Comparison of ENCODE assay signal across 11 cellular contexts in the genomic region with DNA sequence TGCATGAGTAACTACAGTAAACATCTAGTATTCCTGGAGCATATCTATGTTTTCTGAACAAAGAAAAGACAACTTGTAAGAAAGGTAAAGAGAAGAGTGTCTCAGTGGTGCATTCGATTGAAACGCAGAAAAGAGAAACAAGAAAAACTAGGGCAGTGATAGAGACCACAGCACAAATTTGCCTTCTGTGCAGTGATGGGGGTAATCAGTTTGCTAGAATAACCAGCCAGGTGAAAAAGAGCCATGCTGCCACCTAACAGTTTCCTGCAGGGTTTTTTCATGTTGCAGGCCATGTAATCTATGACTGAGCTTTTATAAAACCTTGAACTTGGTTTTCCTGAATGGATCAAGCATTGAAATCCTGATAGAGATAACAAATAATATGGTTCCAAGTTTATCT.
DNase-seq lines count a peak whose midpoint lies in the region; ATAC-seq, FAIRE-seq and TF ChIP-seq lines count a peak whose summit lies in the region.
"Had no signal": no experiment of that assay in that cellular context is flagged by ENCODE, and none has a peak within 500 bp of the region (broad histone marks: within the 10 kb centered on the region; RNA-seq: fewer than 3 reads in every experiment).

No MANE protein-coding gene starts in this region.

- H3K9me3 Mint-ChIP-seq in activated T-helper 2 cell treated with anti-CD3 and anti-CD28 coated beads, Interferon-gamma antibody, Interleukin-2, Interleukin-4, amounts not matched to agents 10 μg/mL and 5 μg/mL and 100 μg/mL, durations not matched to agents 14 hours and 24 hours and 36 hours: no peaks in the 10 kb centered on the region
- H3K9me3 Mint-ChIP-seq: activated naive CD8-positive, alpha-beta T cell treated with anti-CD3 and anti-CD28 coated beads, Interleukin-2, amount 10 ng/mL, durations not matched to agents 7 days and 5 days had no signal

- no peaks in the 10 kb centered on the region for H3K9me3 ChIP-seq in tibial nerve

- no peak overlapping the region for H3K27ac ChIP-seq in tibial nerve

- peaks cover 8% of the 10 kb centered on the region for H3K27me3 Mint-ChIP-seq in activated T-helper 2 cell treated with anti-CD3 and anti-CD28 coated beads, Interferon-gamma antibody, Interleukin-2, Interleukin-4, amounts not matched to agents 10 μg/mL and 5 μg/mL and 100 μg/mL, durations not matched to agents 14 hours and 24 hours and 36 hours (ENCODE audit: low read depth)
- H3K27me3 Mint-ChIP-seq: activated naive CD8-positive, alpha-beta T cell treated with anti-CD3 and anti-CD28 coated beads, Interleukin-2, amount 10 ng/mL, durations not matched to agents 7 days and 5 days had no signal

- 85 to 96% methylated on average over 2 of the region's 2 CpGs for WGBS in tibial nerve, 2 donors

- intact Hi-C loops in activated T-helper 2 cell treated with anti-CD3 and anti-CD28 coated beads, Interferon-gamma antibody, Interleukin-2, Interleukin-4, amounts not matched to agents 10 μg/mL and 5 μg/mL and 100 μg/mL, durations not matched to agents 14 hours and 24 hours and 36 hours (cut with micrococcal nuclease): no loop called here

- ATAC-seq in GM19438 (IDR thresholded peaks at IDR 0.05; ENCODE audit: low read depth, unreplicated experiment) (peak; percentile 78), HG02798 (IDR thresholded peaks at IDR 0.05; ENCODE audit: poor library complexity, unreplicated experiment) (peak; percentile 86), HG03469 (IDR thresholded peaks at IDR 0.05; ENCODE audit: unreplicated experiment) (peak; percentile 67)

- H3K36me3 Mint-ChIP-seq in activated T-helper 2 cell treated with anti-CD3 and anti-CD28 coated beads, Interferon-gamma antibody, Interleukin-2, Interleukin-4, amounts not matched to agents 10 μg/mL and 5 μg/mL and 100 μg/mL, durations not matched to agents 14 hours and 24 hours and 36 hours (ENCODE audit: low read depth): no peaks in the 10 kb centered on the region
- H3K36me3 Mint-ChIP-seq: activated naive CD8-positive, alpha-beta T cell treated with anti-CD3 and anti-CD28 coated beads, Interleukin-2, amount 10 ng/mL, durations not matched to agents 7 days and 5 days had no signal

- no peaks in the 10 kb centered on the region for H3K27me3 ChIP-seq in tibial nerve

- H3K4me3 Mint-ChIP-seq in activated T-helper 2 cell treated with anti-CD3 and anti-CD28 coated beads, Interferon-gamma antibody, Interleukin-2, Interleukin-4, amounts not matched to agents 10 μg/mL and 5 μg/mL and 100 μg/mL, durations not matched to agents 14 hours and 24 hours and 36 hours (ENCODE audit: low read depth): no peak overlapping the region
- H3K4me3 Mint-ChIP-seq: activated naive CD8-positive, alpha-beta T cell treated with anti-CD3 and anti-CD28 coated beads, Interleukin-2, amount 10 ng/mL, durations not matched to agents 7 days and 5 days had no signal

- no peaks in the 10 kb centered on the region for H3K4me1 ChIP-seq in tibial nerve

- no peak overlapping the region for H3K27ac Mint-ChIP-seq in activated T-helper 2 cell treated with anti-CD3 and anti-CD28 coated beads, Interferon-gamma antibody, Interleukin-2, Interleukin-4, amounts not matched to agents 10 μg/mL and 5 μg/mL and 100 μg/mL, durations not matched to agents 14 hours and 24 hours and 36 hours
- H3K27ac Mint-ChIP-seq: activated naive CD8-positive, alpha-beta T cell treated with anti-CD3 and anti-CD28 coated beads, Interleukin-2, amount 10 ng/mL, durations not matched to agents 7 days and 5 days had no signal

- TF ChIP-seq CTCF in tibial nerve (IDR thresholded peaks at IDR 0.05): no peak

- peaks cover 2% of the 10 kb centered on the region for H3K4me1 Mint-ChIP-seq in activated T-helper 2 cell treated with anti-CD3 and anti-CD28 coated beads, Interferon-gamma antibody, Interleukin-2, Interleukin-4, amounts not matched to agents 10 μg/mL and 5 μg/mL and 100 μg/mL, durations not matched to agents 14 hours and 24 hours and 36 hours (ENCODE audit: low read depth)
- H3K4me1 Mint-ChIP-seq: activated naive CD8-positive, alpha-beta T cell treated with anti-CD3 and anti-CD28 coated beads, Interleukin-2, amount 10 ng/mL, durations not matched to agents 7 days and 5 days had no signal

- TF ChIP-seq POLR2A in GM12892 (IDR thresholded peaks at IDR 0.05; ENCODE audit: low read depth, low read length): no peak
- TF ChIP-seq POLR2A in tibial nerve (IDR thresholded peaks at IDR 0.05): no peak

- DNase-seq in GM12892 (ENCODE audit: insufficient read length) (no peak), tibial nerve (ENCODE audit: low spot score in 2 of 2) (no peak), NCI-H146 treated with DMSO at 0.1 percent for 48 hours (lab: John Stamatoyannopoulos, UW; ENCODE audit: unreplicated experiment) (no peak), DMS53 treated with DMSO at 0.1 percent for 48 hours (lab: John Stamatoyannopoulos, UW; ENCODE audit: unreplicated experiment) (no peak)
- no peak for DNase-seq in activated T-helper 2 cell treated with anti-CD3 and anti-CD28 coated beads, Interferon-gamma antibody, Interleukin-2, Interleukin-4, amounts not matched to agents 10 μg/mL and 5 μg/mL and 100 μg/mL, durations not matched to agents 14 hours and 24 hours and 36 hours (ENCODE audit: low spot score)
- DNase-seq: activated naive CD8-positive, alpha-beta T cell treated with anti-CD3 and anti-CD28 coated beads, Interleukin-2, amount 10 ng/mL, durations not matched to agents 7 days and 5 days; NCI-H345; occipital lobe had no signal

- no peak overlapping the region for H3K4me3 ChIP-seq in tibial nerve

- H3K36me3 ChIP-seq in tibial nerve: no peaks in the 10 kb centered on the region

- no peak for TF ChIP-seq EP300 in tibial nerve (IDR thresholded peaks at IDR 0.05)

- peak; percentile 87 for FAIRE-seq in GM12892 (lab: Jason Lieb, UNC)
